In the genomic region with DNA sequence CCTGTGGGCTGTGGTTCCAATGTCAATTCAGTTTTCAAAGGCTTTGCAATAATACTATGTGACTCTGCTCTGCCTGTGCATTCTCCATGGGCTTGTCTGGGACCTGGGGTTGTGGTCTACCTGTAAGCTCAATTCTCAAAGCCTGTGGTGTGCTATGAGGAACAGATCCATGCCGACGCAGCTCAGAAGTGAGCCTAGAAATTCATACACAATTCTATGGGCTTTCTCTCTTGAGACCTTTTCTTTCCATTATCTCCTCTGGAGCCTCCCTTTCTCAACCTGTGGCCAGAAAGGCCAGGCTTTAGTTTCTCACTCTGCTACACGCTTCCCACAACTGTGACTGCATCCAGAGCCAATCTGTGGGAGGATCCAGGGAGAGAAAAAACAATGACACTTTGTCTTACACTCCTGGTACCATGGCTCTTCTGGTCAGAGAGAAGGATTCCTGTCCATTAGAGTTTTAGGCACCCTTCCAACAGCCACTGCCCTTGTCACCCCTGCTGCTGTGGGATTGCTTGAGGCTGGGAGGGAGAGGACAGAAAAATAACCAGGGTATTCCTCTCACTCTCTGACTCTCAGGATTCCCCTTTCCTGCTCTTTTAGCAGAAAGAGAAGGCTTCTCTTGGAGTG, we compare ENCODE assay signal across 15 cellular contexts. TPM values are rescaled to one million over a fixed set of nuclear protein-coding genes. Genes with fewer than 3 reads are reported as not detected.
A peak's percentile ranks its signal among the peaks of the same experiment; 100 is the strongest.
DNase-seq lines count a peak whose midpoint lies in the region; ATAC-seq and TF ChIP-seq lines count a peak whose summit lies in the region.
"Had no signal": no experiment of that assay in that cellular context is flagged by ENCODE, and none has a peak within 500 bp of the region (broad histone marks: within the 10 kb centered on the region; RNA-seq: fewer than 3 reads in every experiment).

No MANE protein-coding gene starts in this region.

- peak overlapping the region; percentile 38 for H3K27ac Mint-ChIP-seq in neural crest cell (ENCODE audit: unreplicated experiment)
- no peak overlapping the region for H3K27ac Mint-ChIP-seq in activated T-cell treated with anti-CD3 and anti-CD28 coated beads, Interleukin-2, amount 50 U/mL, for 72 hours
- H3K27ac Mint-ChIP-seq: activated B cell treated with CpG ODN at 0.5 μM for 24 hours; activated naive CD8-positive, alpha-beta T cell; IgD-negative memory B cell had no signal

- H3K4me3 Mint-ChIP-seq in neural crest cell, result no peak overlapping the region
- H3K4me3 Mint-ChIP-seq in activated T-cell treated with anti-CD3 and anti-CD28 coated beads, Interleukin-2, amount 50 U/mL, for 72 hours, result no peak overlapping the region
- H3K4me3 Mint-ChIP-seq: activated B cell treated with CpG ODN at 0.5 μM for 24 hours; activated naive CD8-positive, alpha-beta T cell; IgD-negative memory B cell had no signal

- H3K4me1 Mint-ChIP-seq in neural crest cell, result peaks cover 28% of the 10 kb centered on the region
- no peaks in the 10 kb centered on the region for H3K4me1 Mint-ChIP-seq in activated T-cell treated with anti-CD3 and anti-CD28 coated beads, Interleukin-2, amount 50 U/mL, for 72 hours (ENCODE audit: low read depth)
- H3K4me1 Mint-ChIP-seq: activated B cell treated with CpG ODN at 0.5 μM for 24 hours had no signal

- peaks cover 10% of the 10 kb centered on the region for H3K27me3 Mint-ChIP-seq in neural crest cell (ENCODE audit: low read depth)
- peaks cover 19% of the 10 kb centered on the region for H3K27me3 Mint-ChIP-seq in activated T-cell treated with anti-CD3 and anti-CD28 coated beads, Interleukin-2, amount 50 U/mL, for 72 hours (ENCODE audit: low read depth)
- H3K27me3 Mint-ChIP-seq: activated B cell treated with CpG ODN at 0.5 μM for 24 hours had no signal

- H3K9me3 Mint-ChIP-seq in neural crest cell, result no peaks in the 10 kb centered on the region
- H3K9me3 Mint-ChIP-seq in activated T-cell treated with anti-CD3 and anti-CD28 coated beads, Interleukin-2, amount 50 U/mL, for 72 hours, result peaks cover 2% of the 10 kb centered on the region in 2 donors
- H3K9me3 Mint-ChIP-seq: activated B cell treated with CpG ODN at 0.5 μM for 24 hours had no signal

- TF ChIP-seq POLR2A in erythroblast (IDR thresholded peaks at IDR 0.05; ENCODE audit: low read length), result no peak

- peak; percentile 87 for DNase-seq in Ammon's horn (ENCODE audit: low spot score)
- DNase-seq in NCI-H69 (lab: John Stamatoyannopoulos, UW), result peak; percentile 63
- peak; percentile 70 for DNase-seq in foreskin melanocyte
- DNase-seq in neural crest cell (ENCODE audit: low read depth, low spot score), result peak; percentile 0
- DNase-seq in activated T-cell treated with anti-CD3 and anti-CD28 coated beads, Interleukin-2, amount 50 U/mL, for 72 hours, result no peak
- DNase-seq in DMS153 (lab: John Stamatoyannopoulos, UW), result no peak
- no peak for DNase-seq in erythroblast (lab: John Stamatoyannopoulos, UW)
- DNase-seq in NCI-H2081 (lab: John Stamatoyannopoulos, UW), result no peak
- DNase-seq: activated B cell treated with CpG ODN at 0.5 μM for 24 hours; central memory CD4-positive, alpha-beta T cell; GM23248; NCI-H1048 had no signal

- no peak for TF ChIP-seq CTCF in neural crest cell (conservative IDR thresholded peaks at IDR 0.05)

- no peaks in the 10 kb centered on the region for H3K36me3 Mint-ChIP-seq in neural crest cell (ENCODE audit: low read depth)
- H3K36me3 Mint-ChIP-seq in activated T-cell treated with anti-CD3 and anti-CD28 coated beads, Interleukin-2, amount 50 U/mL, for 72 hours (ENCODE audit: insufficient read depth in 2 of 2), result peaks cover 2 to 7% of the 10 kb centered on the region in 2 donors
- H3K36me3 Mint-ChIP-seq: activated naive CD8-positive, alpha-beta T cell had no signal

- ATAC-seq in activated T-cell treated with anti-CD3 and anti-CD28 coated beads, Interleukin-2, amount 50 U/mL, for 72 hours (replicated peaks in 1 of 2), result no peak
- ATAC-seq: SK-N-SH treated with all-trans-retinoic acid at 6 μM for 48 hours had no signal

RNA-seq across cellular contexts. Expression of gene KLF13, which starts 34.1 kb away (rescaled TPM):
- total RNA-seq in neural crest cell, result 43.3 and 44.6 TPM in 2 replicates
- 100 to 1,000 TPM; 260 to 273 TPM for total RNA-seq in activated T-cell treated with anti-CD3 and anti-CD28 coated beads, Interleukin-2, amount 50 U/mL, for 72 hours

Comparison
In these comparisons a context has a peak if more than half of its experiments do, and no peak if none do; other contexts are left out.
1. DNase-seq: peak in Ammon's horn (single experiment), NCI-H69 (single experiment), foreskin melanocyte (single experiment) and neural crest cell (single experiment); none in activated T-cell treated with anti-CD3 and anti-CD28 coated beads, Interleukin-2, amount 50 U/mL, for 72 hours (0 of 2), DMS153 (single experiment), erythroblast (0 of 2) and NCI-H2081 (0 of 2).